ENCODE assay signal across 29 cellular contexts in the genomic region with DNA sequence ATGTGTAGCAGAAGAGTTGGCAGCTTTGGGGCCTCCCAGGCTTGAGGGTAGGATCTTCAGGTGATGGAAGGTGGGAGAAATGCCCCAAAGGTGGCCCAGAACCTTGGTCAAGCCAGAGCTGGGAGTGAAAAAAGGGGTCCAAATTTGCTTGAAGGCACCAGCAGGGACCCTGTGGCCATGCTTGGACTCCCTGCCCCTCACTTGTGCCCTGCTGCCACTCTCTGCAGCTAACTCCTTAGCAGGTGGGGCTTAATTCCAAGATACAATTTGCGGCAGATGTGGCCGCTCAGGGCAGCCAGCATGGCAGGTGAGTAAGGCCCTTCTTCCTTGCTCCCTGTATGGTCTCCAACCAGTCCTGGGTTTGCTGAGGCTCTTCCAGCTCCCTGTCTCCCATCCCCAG. TPM values are rescaled to one million over a fixed set of nuclear protein-coding genes. Genes with fewer than 3 reads are reported as not detected.
"Had no signal": no experiment of that assay in that cellular context is flagged by ENCODE, and none has a peak within 500 bp of the region (broad histone marks: within the 10 kb centered on the region; RNA-seq: fewer than 3 reads in every experiment).

No MANE protein-coding gene starts in this region.

- H3K9me3 Mint-ChIP-seq: activated CD4-positive, alpha-beta memory T cell treated with anti-CD3 and anti-CD28 coated beads, Interleukin-2, amount 10 ng/mL, durations not matched to agents 7 days and 5 days; activated CD4-positive, alpha-beta T cell treated with anti-CD3 and anti-CD28 coated beads, Interleukin-2, amount 10 ng/mL, durations not matched to agents 7 days and 5 days; activated naive CD4-positive, alpha-beta T cell treated with anti-CD3 and anti-CD28 coated beads, Interleukin-2, amount 10 ng/mL, durations not matched to agents 7 days and 5 days; activated naive CD4-positive, alpha-beta T cell treated with anti-CD3 and anti-CD28 coated beads, Interleukin-2, amount 50 U/mL, for 72 hours; activated naive CD8-positive, alpha-beta T cell treated with anti-CD3 and anti-CD28 coated beads, Interleukin-2, amount 10 ng/mL, durations not matched to agents 7 days and 5 days; activated T-cell treated with anti-CD3 and anti-CD28 coated beads, Interleukin-2, amount 50 U/mL, for 24 hours; dendritic cell treated with granulocyte-macrophage colony-stimulating factor and Interleukin-4, amounts not matched to agents 40 ng/mL and 50 ng/mL, for 4 days had no signal

- H3K4me3 Mint-ChIP-seq: activated CD4-positive, alpha-beta memory T cell treated with anti-CD3 and anti-CD28 coated beads, Interleukin-2, amount 10 ng/mL, durations not matched to agents 7 days and 5 days; activated CD4-positive, alpha-beta T cell treated with anti-CD3 and anti-CD28 coated beads for 36 hours; activated CD4-positive, alpha-beta T cell treated with anti-CD3 and anti-CD28 coated beads, Interleukin-2, amount 10 ng/mL, durations not matched to agents 7 days and 5 days; activated naive CD4-positive, alpha-beta T cell treated with anti-CD3 and anti-CD28 coated beads, Interleukin-2, amount 10 ng/mL, durations not matched to agents 7 days and 5 days; activated naive CD8-positive, alpha-beta T cell treated with anti-CD3 and anti-CD28 coated beads, Interleukin-2, amount 10 ng/mL, durations not matched to agents 7 days and 5 days; activated T-cell treated with anti-CD3 and anti-CD28 coated beads, Interleukin-2, amount 50 U/mL, for 24 hours; activated T-cell treated with anti-CD3 and anti-CD28 coated beads, Interleukin-2, amount 50 U/mL, for 72 hours; brain; dendritic cell treated with granulocyte-macrophage colony-stimulating factor and Interleukin-4, amounts not matched to agents 40 ng/mL and 50 ng/mL, for 4 days had no signal

- H3K36me3 ChIP-seq: ascending aorta, breast epithelium, cardiac muscle cell, esophagus muscularis mucosa, gastroesophageal sphincter had no signal

- H3K4me1 ChIP-seq: breast epithelium, gastroesophageal sphincter had no signal

- ATAC-seq: activated CD4-positive, alpha-beta T cell treated with anti-CD3 and anti-CD28 coated beads for 36 hours; activated naive CD4-positive, alpha-beta T cell treated with anti-CD3 and anti-CD28 coated beads, Interleukin-2, amount 50 U/mL, for 72 hours; activated T-cell treated with anti-CD3 and anti-CD28 coated beads, Interleukin-2, amount 50 U/mL, for 72 hours; gastroesophageal sphincter had no signal

- H3K4me1 Mint-ChIP-seq: activated CD4-positive, alpha-beta memory T cell treated with anti-CD3 and anti-CD28 coated beads, Interleukin-2, amount 10 ng/mL, durations not matched to agents 7 days and 5 days; activated CD4-positive, alpha-beta T cell treated with anti-CD3 and anti-CD28 coated beads for 36 hours; activated CD4-positive, alpha-beta T cell treated with anti-CD3 and anti-CD28 coated beads, Interleukin-2, amount 10 ng/mL, durations not matched to agents 7 days and 5 days; activated naive CD4-positive, alpha-beta T cell treated with anti-CD3 and anti-CD28 coated beads, Interleukin-2, amount 10 ng/mL, durations not matched to agents 7 days and 5 days; brain had no signal

- H3K9me3 ChIP-seq: ascending aorta, breast epithelium, esophagus muscularis mucosa, gastroesophageal sphincter had no signal

- H3K4me3 ChIP-seq: ascending aorta, breast epithelium, cardiac muscle cell, coronary artery, dorsolateral prefrontal cortex, esophagus muscularis mucosa, gastroesophageal sphincter had no signal

- H3K27ac ChIP-seq: ascending aorta, breast epithelium, cardiac muscle cell, coronary artery, dorsolateral prefrontal cortex, esophagus muscularis mucosa, gastroesophageal sphincter had no signal

- H3K27me3 ChIP-seq: ascending aorta, breast epithelium, cardiac muscle cell, gastroesophageal sphincter had no signal

- H3K27ac Mint-ChIP-seq: activated CD4-positive, alpha-beta memory T cell treated with anti-CD3 and anti-CD28 coated beads, Interleukin-2, amount 10 ng/mL, durations not matched to agents 7 days and 5 days; activated CD4-positive, alpha-beta T cell treated with anti-CD3 and anti-CD28 coated beads for 36 hours; activated CD4-positive, alpha-beta T cell treated with anti-CD3 and anti-CD28 coated beads, Interleukin-2, amount 10 ng/mL, durations not matched to agents 7 days and 5 days; activated naive CD4-positive, alpha-beta T cell treated with anti-CD3 and anti-CD28 coated beads, Interleukin-2, amount 10 ng/mL, durations not matched to agents 7 days and 5 days; activated naive CD4-positive, alpha-beta T cell treated with anti-CD3 and anti-CD28 coated beads, Interleukin-2, amount 50 U/mL, for 72 hours; activated naive CD8-positive, alpha-beta T cell treated with anti-CD3 and anti-CD28 coated beads, Interleukin-2, amount 10 ng/mL, durations not matched to agents 7 days and 5 days; activated T-cell treated with anti-CD3 and anti-CD28 coated beads, Interleukin-2, amount 50 U/mL, for 24 hours; activated T-cell treated with anti-CD3 and anti-CD28 coated beads, Interleukin-2, amount 50 U/mL, for 72 hours; brain; dendritic cell treated with granulocyte-macrophage colony-stimulating factor and Interleukin-4, amounts not matched to agents 40 ng/mL and 50 ng/mL, for 4 days had no signal

- DNase-seq: activated CD4-positive, alpha-beta memory T cell treated with anti-CD3 and anti-CD28 coated beads, Interleukin-2, amount 10 ng/mL, durations not matched to agents 7 days and 5 days; activated CD4-positive, alpha-beta T cell treated with anti-CD3 and anti-CD28 coated beads for 36 hours; activated CD4-positive, alpha-beta T cell treated with anti-CD3 and anti-CD28 coated beads, Interleukin-2, amount 10 ng/mL, durations not matched to agents 7 days and 5 days; activated CD4-positive, alpha-beta T cell treated with anti-CD3 and anti-CD28 coated beads, Interleukin-2, amount 50 U/mL, for 4 hours; activated CD4-positive, CD25-positive, alpha-beta regulatory T cell; activated CD4-positive, CD25-positive, alpha-beta regulatory T cell treated with anti-CD3 and anti-CD28 coated beads, Interleukin-2, amount 50 U/mL, for 72 hours; activated CD8-positive, alpha-beta memory T cell treated with anti-CD3 and anti-CD28 coated beads, Interleukin-2, amount 50 U/mL, for 4 hours; activated gamma-delta T cell; activated naive CD4-positive, alpha-beta T cell; activated naive CD4-positive, alpha-beta T cell treated with anti-CD3 and anti-CD28 coated beads, Interleukin-2, amount 10 ng/mL, durations not matched to agents 7 days and 5 days; activated naive CD8-positive, alpha-beta T cell treated with anti-CD3 and anti-CD28 coated beads, Interleukin-2, amount 10 ng/mL, durations not matched to agents 7 days and 5 days; activated T-cell treated with anti-CD3 and anti-CD28 coated beads, Interleukin-2, amount 50 U/mL, for 24 hours; activated T-cell treated with anti-CD3 and anti-CD28 coated beads, Interleukin-2, amount 50 U/mL, for 72 hours; central memory CD4-positive, alpha-beta T cell; effector memory CD4-positive, alpha-beta T cell; erythroblast; foreskin melanocyte; T-helper 2 cell had no signal

- H3K36me3 Mint-ChIP-seq: activated naive CD4-positive, alpha-beta T cell treated with anti-CD3 and anti-CD28 coated beads, Interleukin-2, amount 10 ng/mL, durations not matched to agents 7 days and 5 days; activated naive CD4-positive, alpha-beta T cell treated with anti-CD3 and anti-CD28 coated beads, Interleukin-2, amount 50 U/mL, for 72 hours; activated naive CD8-positive, alpha-beta T cell treated with anti-CD3 and anti-CD28 coated beads, Interleukin-2, amount 10 ng/mL, durations not matched to agents 7 days and 5 days; brain had no signal

RNA-seq across cellular contexts. Expression of a gene that starts 51.3 kb away (rescaled TPM):
- total RNA-seq: activated CD4-positive, alpha-beta memory T cell treated with anti-CD3 and anti-CD28 coated beads, Interleukin-2, amount 10 ng/mL, durations not matched to agents 7 days and 5 days; activated CD4-positive, alpha-beta T cell treated with anti-CD3 and anti-CD28 coated beads for 36 hours; activated CD4-positive, alpha-beta T cell treated with anti-CD3 and anti-CD28 coated beads, Interleukin-2, amount 10 ng/mL, durations not matched to agents 7 days and 5 days; activated naive CD4-positive, alpha-beta T cell treated with anti-CD3 and anti-CD28 coated beads, Interleukin-2, amount 50 U/mL, for 72 hours; activated naive CD8-positive, alpha-beta T cell treated with anti-CD3 and anti-CD28 coated beads, Interleukin-2, amount 10 ng/mL, durations not matched to agents 7 days and 5 days; activated T-cell treated with anti-CD3 and anti-CD28 coated beads, Interleukin-2, amount 50 U/mL, for 72 hours; T-helper 1 cell treated with Interleukin-12 subunit alpha and Interleukin-12 subunit beta and Interleukin-4 antibody, amounts not matched to agents 30 ng/mL and 1 ng/mL, for 36 hours had no signal
